Comparison of ENCODE assay signal across 17 cellular contexts in genomic region chr11:19756675-19757475, GRCh38. TPM values are rescaled to one million over a fixed set of nuclear protein-coding genes. Genes with fewer than 3 reads are reported as not detected.
DNase-seq lines count a peak whose midpoint lies in the region; ATAC-seq and TF ChIP-seq lines count a peak whose summit lies in the region.
"Had no signal": no experiment of that assay in that cellular context is flagged by ENCODE, and none has a peak within 500 bp of the region (broad histone marks: within the 10 kb centered on the region; RNA-seq: fewer than 3 reads in every experiment).

No MANE protein-coding gene starts in this region.

- no peak overlapping the region for H3K4me3 Mint-ChIP-seq in CD8-positive, alpha-beta memory T cell
- H3K4me3 Mint-ChIP-seq in natural killer cell: no peak overlapping the region
- H3K4me3 Mint-ChIP-seq: naive thymus-derived CD8-positive, alpha-beta T cell; stimulated activated effector memory CD8-positive, alpha-beta T cell treated with anti-CD3 and anti-CD28 coated beads, Interleukin-12 subunit alpha, Interleukin-12 subunit beta, amount 100 ng/mL, for 72 hours; T-cell had no signal

- no peaks in the 10 kb centered on the region for H3K36me3 Mint-ChIP-seq in CD8-positive, alpha-beta memory T cell
- no peaks in the 10 kb centered on the region for H3K36me3 Mint-ChIP-seq in natural killer cell
- H3K36me3 Mint-ChIP-seq: naive thymus-derived CD8-positive, alpha-beta T cell; stimulated activated effector memory CD8-positive, alpha-beta T cell treated with anti-CD3 and anti-CD28 coated beads, Interleukin-12 subunit alpha, Interleukin-12 subunit beta, amount 100 ng/mL, for 72 hours; T-cell had no signal

- no peaks in the 10 kb centered on the region for H3K4me1 Mint-ChIP-seq in CD8-positive, alpha-beta memory T cell
- H3K4me1 Mint-ChIP-seq in natural killer cell: no peaks in the 10 kb centered on the region
- H3K4me1 Mint-ChIP-seq: naive thymus-derived CD8-positive, alpha-beta T cell; stimulated activated effector memory CD8-positive, alpha-beta T cell treated with anti-CD3 and anti-CD28 coated beads, Interleukin-12 subunit alpha, Interleukin-12 subunit beta, amount 100 ng/mL, for 72 hours; T-cell had no signal

- POLR2A ChIA-PET in CD8-positive, alpha-beta memory T cell (lab: Charles Lee): no interaction called here

- H3K27me3 Mint-ChIP-seq in CD8-positive, alpha-beta memory T cell: peaks cover 3 to 12% of the 10 kb centered on the region in 2 donors
- peaks cover 0 to 5% of the 10 kb centered on the region in 2 donors for H3K27me3 Mint-ChIP-seq in natural killer cell (ENCODE audit: low read depth in 2 of 2)

- intact Hi-C loops in ascending aorta (cut with DNase I): loop anchor here (5.0 to 10.0 kb wide), 2 partner anchors 60 to 358 kb away; no protein-coding TSS in a partner anchor
- intact Hi-C loops in natural killer cell (cut with micrococcal nuclease): no loop called here
- intact Hi-C loops in mucosa of descending colon (cut with DNase I, micrococcal nuclease): no loop called here

- H3K4me3 ChIP-seq in ascending aorta (peak overlapping the region in 1 of 2 donors; percentile 0), gastroesophageal sphincter (no peak overlapping the region), upper lobe of left lung (no peak overlapping the region), mucosa of descending colon (no peak overlapping the region)
- H3K4me3 ChIP-seq in CD8-positive, alpha-beta memory T cell (ENCODE audit: low read length): no peak overlapping the region
- H3K4me3 ChIP-seq: HAP-1 had no signal

- H3K27me3 ChIP-seq in ascending aorta: no peaks in the 10 kb centered on the region
- H3K27me3 ChIP-seq in gastroesophageal sphincter: no peaks in the 10 kb centered on the region
- H3K27me3 ChIP-seq in upper lobe of left lung: no peaks in the 10 kb centered on the region
- H3K27me3 ChIP-seq in CD8-positive, alpha-beta memory T cell (ENCODE audit: insufficient read depth, low read length, poor library complexity, severe bottlenecking): no peaks in the 10 kb centered on the region

- no peak for TF ChIP-seq POLR2A in gastroesophageal sphincter (IDR thresholded peaks at IDR 0.05)
- TF ChIP-seq POLR2A in upper lobe of left lung (IDR thresholded peaks at IDR 0.05): no peak

- peaks cover 15 to 20% of the 10 kb centered on the region in 2 donors for H3K36me3 ChIP-seq in ascending aorta
- peaks cover 0 to 7% of the 10 kb centered on the region in 2 donors for H3K36me3 ChIP-seq in gastroesophageal sphincter
- no peaks in the 10 kb centered on the region for H3K36me3 ChIP-seq in upper lobe of left lung
- H3K36me3 ChIP-seq in CD8-positive, alpha-beta memory T cell (ENCODE audit: insufficient read depth, low read length): no peaks in the 10 kb centered on the region
- no peaks in the 10 kb centered on the region for H3K36me3 ChIP-seq in mucosa of descending colon (ENCODE audit: low read depth)
- H3K36me3 ChIP-seq: HAP-1 had no signal

- peaks cover 13 to 62% of the 10 kb centered on the region in 2 donors for H3K4me1 ChIP-seq in ascending aorta
- peaks cover 0 to 50% (median 5%) of the 10 kb centered on the region in 3 donors for H3K4me1 ChIP-seq in gastroesophageal sphincter
- peaks cover 4 to 13% (median 8%) of the 10 kb centered on the region in 4 donors for H3K4me1 ChIP-seq in upper lobe of left lung
- H3K4me1 ChIP-seq in CD8-positive, alpha-beta memory T cell (ENCODE audit: insufficient read depth, low read length): no peaks in the 10 kb centered on the region
- peaks cover 7% of the 10 kb centered on the region for H3K4me1 ChIP-seq in mucosa of descending colon (ENCODE audit: low read depth)
- H3K4me1 ChIP-seq: HAP-1 had no signal

- H3K9me3 ChIP-seq in ascending aorta: no peaks in the 10 kb centered on the region
- no peaks in the 10 kb centered on the region for H3K9me3 ChIP-seq in gastroesophageal sphincter
- no peaks in the 10 kb centered on the region for H3K9me3 ChIP-seq in upper lobe of left lung
- H3K9me3 ChIP-seq in CD8-positive, alpha-beta memory T cell (ENCODE audit: low read length): no peaks in the 10 kb centered on the region
- H3K9me3 ChIP-seq in mucosa of descending colon: no peaks in the 10 kb centered on the region
- H3K9me3 ChIP-seq: HAP-1 had no signal

- TF ChIP-seq EP300 in gastroesophageal sphincter (IDR thresholded peaks at IDR 0.05): no peak
- TF ChIP-seq EP300 in upper lobe of left lung (IDR thresholded peaks at IDR 0.05): no peak

- H3K9me3 Mint-ChIP-seq in CD8-positive, alpha-beta memory T cell: no peaks in the 10 kb centered on the region
- no peaks in the 10 kb centered on the region for H3K9me3 Mint-ChIP-seq in natural killer cell
- H3K9me3 Mint-ChIP-seq: stimulated activated effector memory CD8-positive, alpha-beta T cell treated with anti-CD3 and anti-CD28 coated beads, Interleukin-12 subunit alpha, Interleukin-12 subunit beta, amount 100 ng/mL, for 72 hours; T-cell had no signal

- H3K27ac ChIP-seq in ascending aorta: peak overlapping the region; percentile 79 to 81
- peak overlapping the region; percentile 52 to 66 (median 62) for H3K27ac ChIP-seq in gastroesophageal sphincter
- H3K27ac ChIP-seq in upper lobe of left lung: peak overlapping the region in 3 of 4 donors; percentile 22 to 50 (median 25)
- H3K27ac ChIP-seq in CD8-positive, alpha-beta memory T cell (ENCODE audit: low read depth, low read length): no peak overlapping the region

- DNase-seq in ascending aorta (ENCODE audit: low spot score in 2 of 2) (peak; percentile 30 to 73), occipital lobe (lab: John Stamatoyannopoulos, UW) (peak; percentile 35), upper lobe of left lung (peak in 1 of 2 donors; percentile 63), NCI-H226 (no peak), natural killer cell (no peak), mucosa of descending colon (no peak)
- DNase-seq in CD8-positive, alpha-beta memory T cell: no peak
- DNase-seq: activated CD4-positive, alpha-beta T cell treated with anti-CD3 and anti-CD28 coated beads for 4 hours; activated gamma-delta T cell treated with Interleukin-2 at 50 U/mL for 16 hours; effector CD8-positive, alpha-beta T cell; naive thymus-derived CD8-positive, alpha-beta T cell; NCI-H2029 treated with DMSO at 0.1 percent for 48 hours; stimulated activated CD4-positive, alpha-beta T cell treated with anti-CD3 and anti-CD28 coated beads, Interleukin-1b, Interleukin-23, amount 100 ng/mL, for 48 hours; T-cell had no signal

- WGBS in gastroesophageal sphincter (ENCODE audit: low coverage in 1 of 2), 2 donors: 43 to 54% methylated on average over 3 to 7 of the region's 11 CpGs
- WGBS in upper lobe of left lung, 2 donors: 76 to 77% methylated on average over 9 to 11 of the region's 11 CpGs

- H3K27ac Mint-ChIP-seq in CD8-positive, alpha-beta memory T cell: no peak overlapping the region
- H3K27ac Mint-ChIP-seq in natural killer cell: no peak overlapping the region
- H3K27ac Mint-ChIP-seq: naive thymus-derived CD8-positive, alpha-beta T cell; stimulated activated effector memory CD8-positive, alpha-beta T cell treated with anti-CD3 and anti-CD28 coated beads, Interleukin-12 subunit alpha, Interleukin-12 subunit beta, amount 100 ng/mL, for 72 hours; T-cell had no signal

- no peak for TF ChIP-seq CTCF in ascending aorta (IDR thresholded peaks at IDR 0.05)
- no peak for TF ChIP-seq CTCF in gastroesophageal sphincter (IDR thresholded peaks at IDR 0.05)
- TF ChIP-seq CTCF in upper lobe of left lung (IDR thresholded peaks at IDR 0.05): no peak
- no peak for TF ChIP-seq CTCF in natural killer cell (IDR thresholded peaks at IDR 0.05)
- TF ChIP-seq CTCF in mucosa of descending colon (IDR thresholded peaks at IDR 0.05): no peak

- CTCF ChIA-PET in CD8-positive, alpha-beta memory T cell (lab: Charles Lee): no interaction called here

- ATAC-seq in gastroesophageal sphincter (peak; percentile 69), upper lobe of left lung (ENCODE audit: low FRiP score in 2 of 2) (no peak), natural killer cell (no peak), mucosa of descending colon (no peak)
- ATAC-seq: naive thymus-derived CD8-positive, alpha-beta T cell; stimulated activated effector memory CD8-positive, alpha-beta T cell treated with anti-CD3 and anti-CD28 coated beads, Interleukin-12 subunit alpha, Interleukin-12 subunit beta, amount 100 ng/mL, for 72 hours; T-cell had no signal

RNA-seq across cellular contexts. Expression of gene NAV2, which starts 44.2 kb away (rescaled TPM):
- total RNA-seq in ascending aorta (62.6 TPM), gastroesophageal sphincter (10 to 100 TPM; 19.5 to 57.1 (median 43.4) TPM), occipital lobe (17.6 TPM), upper lobe of left lung (10 to 100 TPM; 40.5 to 61.4 (median 52.3) TPM), natural killer cell (1 to 10 TPM in 1 of 3 donors, under 1 TPM in 2; 0.14 to 1.6 (median 0.43) TPM), mucosa of descending colon (10 to 100 TPM; 21.9 to 65.9 (median 30.9) TPM)
- total RNA-seq in CD8-positive, alpha-beta memory T cell: 1 to 10 TPM in 1 of 2 experiments, under 1 TPM in 1; 0.42 to 1.2 TPM
- 1.1 TPM for polyA plus RNA-seq in CD8-positive, alpha-beta memory T cell

Comparison
In these comparisons a context has a peak if more than half of its experiments do, and no peak if none do; other contexts are left out.
1. DNase-seq: peak in ascending aorta (2 of 2) and occipital lobe (single experiment); none in CD8-positive, alpha-beta memory T cell (0 of 5), NCI-H226 (single experiment), natural killer cell (single experiment) and mucosa of descending colon (0 of 3).